In genomic region chr5:94170158-94170557, GRCh38 we compare ENCODE assay signal across 8 cellular contexts.
DNase-seq lines count a peak whose midpoint lies in the region; ATAC-seq and TF ChIP-seq lines count a peak whose summit lies in the region.
"Not testable (repeated sequence)": the region's sequence is repeated elsewhere in the genome, so short reads cannot be mapped to it uniquely, and the experiment has no call there.

No MANE protein-coding gene starts in this region.

- DNase-seq in SK-N-SH, result not testable (repeated sequence)

- ATAC-seq in GM18511 (IDR thresholded peaks at IDR 0.05; ENCODE audit: unreplicated experiment) (peak; percentile 83), GM19025 (IDR thresholded peaks at IDR 0.05; ENCODE audit: low read depth, unreplicated experiment) (peak; percentile 55), GM21367 (IDR thresholded peaks at IDR 0.05; ENCODE audit: unreplicated experiment) (peak; percentile 85), GM21723 (IDR thresholded peaks at IDR 0.05; ENCODE audit: unreplicated experiment) (peak; percentile 87), HG02884 (IDR thresholded peaks at IDR 0.05; ENCODE audit: unreplicated experiment) (peak; percentile 70), HG03095 (IDR thresholded peaks at IDR 0.05; ENCODE audit: unreplicated experiment) (peak; percentile 83), HG03442 (IDR thresholded peaks at IDR 0.05; ENCODE audit: unreplicated experiment) (peak; percentile 67)

- not testable (repeated sequence) for H3F3A ChIP-seq in SK-N-SH (replicated peaks; ENCODE audit: insufficient read depth)

- WGBS in SK-N-SH (ENCODE audit: low lambda C conversion rate), result 74% methylated on average over 6 of the region's 6 CpGs

- H3K27ac ChIP-seq in SK-N-SH (ENCODE audit: low read depth in 2 of 2, low read length in 1 of 2), result not testable (repeated sequence)

- not testable (repeated sequence) for H3K27me3 ChIP-seq in SK-N-SH (ENCODE audit: insufficient read depth)

- not testable (repeated sequence) for H4K20me1 ChIP-seq in SK-N-SH (ENCODE audit: insufficient read depth)

- not testable (repeated sequence) for H3K9me2 ChIP-seq in SK-N-SH

- H3K36me3 ChIP-seq in SK-N-SH (replicated peaks in 1 of 2; ENCODE audit: control insufficient read depth in 1 of 2, insufficient read depth in 2 of 2, low read length in 1 of 2), result not testable (repeated sequence)

- H3K4me3 ChIP-seq in SK-N-SH (ENCODE audit: low read depth in 2 of 2, low read length in 1 of 2), result not testable (repeated sequence)

- POLR2A ChIA-PET in SK-N-SH (lab: Yijun Ruan, JAX), result not testable (repeated sequence)

- TF ChIP-seq RAD21 in SK-N-SH (IDR thresholded peaks at IDR 0.05; ENCODE audit: low read length), result not testable (repeated sequence)

- CTCF ChIA-PET in SK-N-SH (lab: Yijun Ruan, JAX), result not testable (repeated sequence)

- not testable (repeated sequence) for H3K4me2 ChIP-seq in SK-N-SH

- TF ChIP-seq EP300 in SK-N-SH (IDR thresholded peaks at IDR 0.05; ENCODE audit: borderline replicate concordance in 1 of 2, low read depth in 1 of 2, low read length in 1 of 2), result not testable (repeated sequence)

- H2AFZ ChIP-seq in SK-N-SH (ENCODE audit: low read depth), result 0 out of 2 replicates have a peak overlapping the region, but pooled peaks have one; percentile 17

- not testable (repeated sequence) for H3K79me2 ChIP-seq in SK-N-SH (ENCODE audit: insufficient read depth)

- H3K4me1 ChIP-seq in SK-N-SH (ENCODE audit: control insufficient read depth in 1 of 2, insufficient read depth in 2 of 2, low read depth in 1 of 2, low read length in 1 of 2), result not testable (repeated sequence)

- not testable (repeated sequence) for TF ChIP-seq CTCF in SK-N-SH (IDR thresholded peaks at IDR 0.05)

- not testable (repeated sequence) for H3K9me3 ChIP-seq in SK-N-SH

- H3K9ac ChIP-seq in SK-N-SH, result not testable (repeated sequence)
